ENCODE assay signal across 8 cellular contexts in the genomic region with DNA sequence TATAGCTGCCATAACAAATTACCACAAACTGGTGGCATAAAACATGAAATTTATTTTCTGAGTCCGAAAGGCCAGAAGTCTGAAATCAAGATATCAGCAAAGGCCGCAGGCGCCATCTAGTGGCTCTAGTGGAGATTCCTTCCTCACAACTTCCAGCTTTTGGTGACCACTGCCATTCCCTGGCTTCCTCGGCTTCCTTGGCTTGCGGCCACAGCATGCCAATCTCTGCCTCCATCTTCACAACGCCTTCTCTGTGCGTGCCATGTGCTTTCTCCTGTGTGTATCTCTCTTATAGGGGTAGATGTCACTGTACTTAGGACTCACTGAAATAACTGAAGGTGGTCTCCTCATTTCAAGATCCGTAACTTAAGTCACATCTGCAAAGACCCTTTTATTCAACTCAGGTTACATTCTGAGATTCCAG. TPM values are rescaled to one million over a fixed set of nuclear protein-coding genes. Genes with fewer than 3 reads are reported as not detected.
DNase-seq lines count a peak whose midpoint lies in the region; ATAC-seq, FAIRE-seq and TF ChIP-seq lines count a peak whose summit lies in the region.

No MANE protein-coding gene starts in this region.

- H3K4me3 Mint-ChIP-seq in Calu3 (ENCODE audit: low read depth, unreplicated experiment): no peak overlapping the region
- no peak overlapping the region for H3K4me3 Mint-ChIP-seq in activated CD8-positive, alpha-beta T cell treated with anti-CD3 and anti-CD28 coated beads for 36 hours

- H3K23me2 ChIP-seq in H1 (ENCODE audit: low read depth, low read length): no peaks in the 10 kb centered on the region; the same call in 1 of the 2 replicates

- H3K27ac ChIP-seq in H1 (ENCODE audit: low read depth, low read length): no peak overlapping the region
- no peak overlapping the region for H3K27ac ChIP-seq in mesenchymal stem cell (ENCODE audit: low read length, poor library complexity, severe bottlenecking)

- H3K4me3 ChIP-seq in H1 (ENCODE audit: extremely low read depth in 1 of 4, insufficient read depth in 2 of 4, low read depth in 3 of 4, low read length in 4 of 4): no peak overlapping the region
- H3K4me3 ChIP-seq in mesenchymal stem cell (ENCODE audit: insufficient read depth in 1 of 2, low read depth in 1 of 2, low read length in 2 of 2): no peak overlapping the region

- peak; percentile 51 for ATAC-seq in HG02852 (IDR thresholded peaks at IDR 0.05; ENCODE audit: unreplicated experiment)
- peak; percentile 37 for ATAC-seq in activated CD8-positive, alpha-beta T cell treated with anti-CD3 and anti-CD28 coated beads for 36 hours
- ATAC-seq in GM19328 (IDR thresholded peaks at IDR 0.05; ENCODE audit: unreplicated experiment): no peak

- peak; percentile 91 for FAIRE-seq in H1 (lab: Jason Lieb, UNC)

- H2AK5ac ChIP-seq in H1 (ENCODE audit: low read depth, low read length) (no peak overlapping the region), mesenchymal stem cell (ENCODE audit: low read length, severe bottlenecking) (no peak overlapping the region)

- no TSS peak for BruUV-seq in Calu3 (replicated peaks; lab: Mats Ljungman, UMichigan)

- peak; percentile 65 for DNase-seq in Calu3
- peak; percentile 88 for DNase-seq in NCI-H82 (lab: John Stamatoyannopoulos, UW)
- peak; percentile 81 for DNase-seq in activated CD8-positive, alpha-beta T cell treated with anti-CD3 and anti-CD28 coated beads for 36 hours
- peak in 1 of 2 experiments; percentile 77 for DNase-seq in H1 (ENCODE audit: low read depth in 1 of 2, low spot score in 2 of 2)
- DNase-seq in mesenchymal stem cell: peak; percentile 80
- peak; percentile 79 for DNase-seq in stimulated activated CD8-positive, alpha-beta memory T cell treated with anti-CD3 and anti-CD28 coated beads, Interleukin-4, amount 100 ng/mL, for 48 hours

- H3K27me3 ChIP-seq in H1 (replicated peaks in 1 of 4; ENCODE audit: control insufficient read depth in 3 of 4, extremely low read depth in 1 of 4, insufficient read depth in 3 of 4, low read length in 3 of 4) (peaks cover 0 to 13% (median 10%) of the 10 kb centered on the region in 4 experiments; a peak in 6 of 7 replicates), mesenchymal stem cell (ENCODE audit: control insufficient read depth in 1 of 2, insufficient read depth in 1 of 2, low read length in 2 of 2) (peaks cover 0 to 4% of the 10 kb centered on the region in 2 experiments)

- H4K8ac ChIP-seq in H1 (ENCODE audit: extremely low read depth, insufficient read depth, low read length): no peak overlapping the region
- no peak overlapping the region for H4K8ac ChIP-seq in mesenchymal stem cell (ENCODE audit: low read length)

- H3K36me3 ChIP-seq in H1 (ENCODE audit: control insufficient read depth in 2 of 4, insufficient read depth in 4 of 4, low read length in 3 of 4): no peaks in the 10 kb centered on the region
- no peaks in the 10 kb centered on the region for H3K36me3 ChIP-seq in mesenchymal stem cell (ENCODE audit: control insufficient read depth in 1 of 2, insufficient read depth in 2 of 2, low read depth in 1 of 2, low read length in 2 of 2)

- peak; percentile 71 for TF ChIP-seq CTCF in Calu3 (IDR thresholded peaks at IDR 0.05; ENCODE audit: unreplicated experiment)
- peak; percentile 96 for TF ChIP-seq CTCF in activated CD8-positive, alpha-beta T cell treated with anti-CD3 and anti-CD28 coated beads for 36 hours (IDR thresholded peaks at IDR 0.05)
- TF ChIP-seq CTCF in H1 (IDR thresholded peaks at IDR 0.05; ENCODE audit: control extremely low read depth in 1 of 3, insufficient read depth in 1 of 3, low read depth in 1 of 3, low read length in 3 of 3): peak; percentile 58 to 97 (median 90)

- no peak overlapping the region for H3K4ac ChIP-seq in H1 (replicated peaks; ENCODE audit: insufficient read length, low read depth, low read length)
- H3K4ac ChIP-seq in mesenchymal stem cell (ENCODE audit: low read depth in 1 of 2, low read length in 2 of 2): no peak overlapping the region

- H3K36me3 Mint-ChIP-seq in Calu3 (ENCODE audit: insufficient read depth, unreplicated experiment): peaks cover 4% of the 10 kb centered on the region
- H3K36me3 Mint-ChIP-seq in activated CD8-positive, alpha-beta T cell treated with anti-CD3 and anti-CD28 coated beads for 36 hours (ENCODE audit: low read depth): peaks cover 2% of the 10 kb centered on the region

- H3K23ac ChIP-seq in H1 (ENCODE audit: insufficient read length) (no peak overlapping the region), mesenchymal stem cell (ENCODE audit: low read length in 2 of 2) (no peak overlapping the region)

- H3K79me2 ChIP-seq in H1 (ENCODE audit: control insufficient read depth in 1 of 2, insufficient read depth in 2 of 2, low read length in 2 of 2): no peaks in the 10 kb centered on the region

- H2BK5ac ChIP-seq in H1 (ENCODE audit: low read depth, low read length) (no peak overlapping the region), mesenchymal stem cell (ENCODE audit: low read depth, low read length, poor library complexity, severe bottlenecking) (no peak overlapping the region)

- H3K4me2 ChIP-seq in H1 (ENCODE audit: insufficient read depth in 1 of 2, low read depth in 2 of 2, low read length in 2 of 2) (no peak overlapping the region), mesenchymal stem cell (ENCODE audit: low read length, poor library complexity, severe bottlenecking) (no peak overlapping the region)

- H4K91ac ChIP-seq in H1 (replicated peaks; ENCODE audit: insufficient read length, low read length) (no peak overlapping the region), mesenchymal stem cell (ENCODE audit: low read length) (no peak overlapping the region)

- H4K5ac ChIP-seq in H1 (ENCODE audit: insufficient read length, low read depth, low read length): no peak overlapping the region

- H3K9me3 Mint-ChIP-seq in Calu3 (ENCODE audit: low read depth, unreplicated experiment): peaks cover 3% of the 10 kb centered on the region
- no peaks in the 10 kb centered on the region for H3K9me3 Mint-ChIP-seq in activated CD8-positive, alpha-beta T cell treated with anti-CD3 and anti-CD28 coated beads for 36 hours

- H3K14ac ChIP-seq in H1 (ENCODE audit: insufficient read length): no peak overlapping the region
- no peak overlapping the region for H3K14ac ChIP-seq in mesenchymal stem cell (ENCODE audit: low read length in 2 of 2)

- peaks cover 10% of the 10 kb centered on the region for H3K4me1 Mint-ChIP-seq in Calu3 (ENCODE audit: low read depth, unreplicated experiment)
- H3K4me1 Mint-ChIP-seq in activated CD8-positive, alpha-beta T cell treated with anti-CD3 and anti-CD28 coated beads for 36 hours (ENCODE audit: low read depth): peaks cover 4% of the 10 kb centered on the region

- no peak for TF ChIP-seq EP300 in H1 (IDR thresholded peaks at IDR 0.05; ENCODE audit: borderline replicate concordance in 1 of 2, low read depth in 2 of 2, low read length in 2 of 2)

- H3K79me1 ChIP-seq in H1 (ENCODE audit: low read depth, low read length) (no peaks in the 10 kb centered on the region), mesenchymal stem cell (replicated peaks; ENCODE audit: low read length, poor library complexity, severe bottlenecking) (no peaks in the 10 kb centered on the region)

- peak; percentile 97 to 98 for TF ChIP-seq RAD21 in H1 (IDR thresholded peaks at IDR 0.05 in 1 of 2, conservative IDR thresholded peaks at IDR 0.05 in 1 of 2; ENCODE audit: low read depth in 2 of 2, low read length in 2 of 2)

- H3K4me1 ChIP-seq in H1 (replicated peaks in 1 of 4; ENCODE audit: control insufficient read depth in 3 of 4, insufficient read depth in 4 of 4, low read length in 3 of 4) (0 out of 7 replicates have a peak, but pooled peaks cover 0 to 2% (median 0%) of the 10 kb centered on the region in 4 experiments), mesenchymal stem cell (ENCODE audit: control insufficient read depth, insufficient read depth, low read depth, low read length) (no peaks in the 10 kb centered on the region)

- peaks cover 0 to 3% of the 10 kb centered on the region in 2 experiments; a peak in 2 of 4 replicates for H3K9me3 ChIP-seq in H1 (ENCODE audit: insufficient read depth in 2 of 2, low read depth in 1 of 2, low read length in 1 of 2)
- no peaks in the 10 kb centered on the region for H3K9me3 ChIP-seq in mesenchymal stem cell (ENCODE audit: control insufficient read depth, low read length)

- no peaks in the 10 kb centered on the region for H3K27me3 Mint-ChIP-seq in Calu3 (ENCODE audit: unreplicated experiment)
- peaks cover 4% of the 10 kb centered on the region for H3K27me3 Mint-ChIP-seq in activated CD8-positive, alpha-beta T cell treated with anti-CD3 and anti-CD28 coated beads for 36 hours

- H2AFZ ChIP-seq in H1 (ENCODE audit: low read length) (no peak overlapping the region), mesenchymal stem cell (ENCODE audit: low read depth, low read length) (no peak overlapping the region)

- H2BK20ac ChIP-seq in H1 (ENCODE audit: low read length): no peak overlapping the region

- H3K18ac ChIP-seq in H1 (ENCODE audit: extremely low read depth, low read length) (no peak overlapping the region), mesenchymal stem cell (ENCODE audit: low read depth in 1 of 2, low read length in 2 of 2) (no peak overlapping the region)

- no peaks in the 10 kb centered on the region for H4K20me1 ChIP-seq in H1 (replicated peaks in 1 of 2; ENCODE audit: control insufficient read depth in 1 of 2, insufficient read depth in 2 of 2, low read length in 2 of 2)

- intact Hi-C loops in Calu3 (cut with micrococcal nuclease; ENCODE audit: unreplicated experiment): loop anchor here (1.0 kb wide), 2 partner anchors 73 to 438 kb away; no protein-coding TSS in a partner anchor
- intact Hi-C loops in activated CD8-positive, alpha-beta T cell treated with anti-CD3 and anti-CD28 coated beads for 36 hours (cut with micrococcal nuclease): loop anchor here (2.0 to 5.0 kb wide), 2 partner anchors 71 to 439 kb away; no protein-coding TSS in a partner anchor

- H2BK12ac ChIP-seq in H1 (ENCODE audit: low read depth, low read length): no peak overlapping the region
- H2BK12ac ChIP-seq in mesenchymal stem cell (ENCODE audit: low read length in 2 of 2): no peak overlapping the region

- no peak overlapping the region for H3K27ac Mint-ChIP-seq in Calu3 (ENCODE audit: unreplicated experiment)
- H3K27ac Mint-ChIP-seq in activated CD8-positive, alpha-beta T cell treated with anti-CD3 and anti-CD28 coated beads for 36 hours: no peak overlapping the region

- no peak overlapping the region for H3K9ac ChIP-seq in H1 (replicated peaks in 1 of 4; ENCODE audit: extremely low read depth in 1 of 4, low read depth in 3 of 4, low read length in 3 of 4)
- peak overlapping the region; percentile 26 for H3K9ac ChIP-seq in mesenchymal stem cell (ENCODE audit: low read length)

- POLR2A ChIA-PET in activated CD8-positive, alpha-beta T cell treated with anti-CD3 and anti-CD28 coated beads for 36 hours (lab: Charles Lee): no interaction called here
- POLR2A ChIA-PET in H1 (lab: Charles Lee; ENCODE audit: partially characterized antibody): interaction anchor here (1.3 kb wide), 1 partner anchor 71 kb away, joined by 4 read pairs; no protein-coding TSS in a partner anchor

- no peak for TF ChIP-seq POLR2A in H1 (IDR thresholded peaks at IDR 0.05; ENCODE audit: control extremely low read depth in 1 of 2, low read depth in 2 of 2, low read length in 2 of 2)

- no peak overlapping the region for H2BK120ac ChIP-seq in H1 (replicated peaks; ENCODE audit: low read depth, low read length)
- no peak overlapping the region for H2BK120ac ChIP-seq in mesenchymal stem cell (ENCODE audit: low read depth, low read length)

- H3K56ac ChIP-seq in H1 (replicated peaks; ENCODE audit: insufficient read length, low read depth, low read length): no peak overlapping the region

- 38% methylated on average over 8 of the region's 8 CpGs; no CpG with 5 or more reads in 1 of the 2 experiments for WGBS in H1 (ENCODE audit: extremely low coverage in 1 of 2, insufficient coverage in 1 of 2, insufficient read length in 1 of 2, insufficient replicate concordance in 2 of 2, low coverage in 1 of 2, low lambda C conversion rate in 2 of 2, missing lambda C conversion rate in 1 of 2), 2 experiments
- WGBS in mesenchymal stem cell: 18% methylated on average over 7 of the region's 8 CpGs

- no peak overlapping the region for H2BK15ac ChIP-seq in H1 (ENCODE audit: low read length)
- H2BK15ac ChIP-seq in mesenchymal stem cell (ENCODE audit: low read depth, poor library complexity, severe bottlenecking): no peak overlapping the region

- CTCF ChIA-PET in Calu3 (lab: Charles Lee) (interaction anchor here (0.6 to 2.1 kb wide), 4 partner anchors 70 to 484 kb away, joined by 5 to 12 read pairs (median 7); no protein-coding TSS in a partner anchor), H1 (lab: Charles Lee; ENCODE audit: partially characterized antibody) (interaction anchor here (0.7 to 12.8 kb wide), 43 partner anchors 9 to 617 kb away, joined by 3 to 366 read pairs (median 5); partner anchors contain the start of gene LTV1)
- CTCF ChIA-PET in activated CD8-positive, alpha-beta T cell treated with anti-CD3 and anti-CD28 coated beads for 36 hours (lab: Charles Lee): interaction anchor here (0.8 to 5.7 kb wide), 53 partner anchors 9 to 1538 kb away, joined by 3 to 173 read pairs (median 5); partner anchors contain the start of genes FUCA2 and LTV1

RNA-seq across cellular contexts. Expression of gene PLAGL1, which starts 5.4 kb away (rescaled TPM):
- 9.8 and 10.7 TPM in 2 replicates for total RNA-seq in Calu3 (2022)
- total RNA-seq in activated CD8-positive, alpha-beta T cell treated with anti-CD3 and anti-CD28 coated beads for 36 hours: 10 to 100 TPM; 19.0 to 20.7 TPM
- 1.1 and 2.2 TPM in 2 replicates for total RNA-seq in H1 (2021; fragmentation: NEBNext Ultra II Directional; extraction: Animal tissue kit (Norgen Biotek cat#: 25700))
- 0.94 and 1.2 TPM in 2 replicates for polyA plus RNA-seq in H1 (2011; rRNA removed)
- polyA plus RNA-seq in H1 (2011; cell fraction: cytosol; rRNA removed): 0.81 TPM
- 4.0 TPM for polyA plus RNA-seq in H1 (2011; cell fraction: nucleus; rRNA removed)
- polyA plus RNA-seq in H1 (2012, experiment 1 of 2): 0.82 to 2.1 TPM (median 1.5 TPM) in 4 replicates
- 0.17 TPM for polyA plus RNA-seq in H1 (2012, experiment 2 of 2)
- 0.89 TPM for polyA plus RNA-seq in H1 (2013, experiment 1 of 2)
- polyA plus RNA-seq in H1 (2013, experiment 2 of 2): 0.81 TPM
- 1.9 and 3.1 TPM in 2 replicates for polyA minus RNA-seq in H1 (2011; rRNA and poly(A)+ RNA removed)
- polyA minus RNA-seq in H1 (2011; cell fraction: cytosol; rRNA and poly(A)+ RNA removed): 0.51 TPM
- polyA minus RNA-seq in H1 (2011; cell fraction: nucleus; rRNA and poly(A)+ RNA removed): 2.9 TPM
- polyA plus RNA-seq in mesenchymal stem cell (2013, experiment 1 of 2): 39.6 TPM
- 38.7 TPM for polyA plus RNA-seq in mesenchymal stem cell (2013, experiment 2 of 2)
